8 cellular contexts compared by ENCODE assay signal in the genomic region with DNA sequence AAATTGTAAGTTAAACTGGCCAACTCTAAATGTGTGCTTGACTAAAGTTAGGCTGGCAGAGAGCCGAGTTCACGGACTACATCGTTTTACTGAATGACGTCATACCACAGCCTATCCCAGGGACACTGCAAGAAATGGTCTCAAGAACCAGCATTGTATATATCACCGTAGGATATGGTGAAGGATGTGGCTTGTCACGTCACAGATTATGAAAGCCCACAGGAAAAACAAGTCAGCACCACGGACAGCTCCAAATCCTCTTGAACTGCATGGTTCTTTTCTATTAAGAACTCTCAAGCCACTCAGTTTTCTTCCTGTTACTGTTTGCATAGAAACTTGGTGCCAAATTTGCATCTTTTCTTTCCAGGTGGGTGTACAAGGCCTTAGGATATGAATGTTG.
A peak's percentile ranks its signal among the peaks of the same experiment; 100 is the strongest.
DNase-seq lines count a peak whose midpoint lies in the region; ATAC-seq, FAIRE-seq and TF ChIP-seq lines count a peak whose summit lies in the region.
"Had no signal": no experiment of that assay in that cellular context is flagged by ENCODE, and none has a peak within 500 bp of the region (broad histone marks: within the 10 kb centered on the region; RNA-seq: fewer than 3 reads in every experiment).

No MANE protein-coding gene starts in this region.

- H3K36me3 ChIP-seq in HAP-1 (replicated peaks) (no peaks in the 10 kb centered on the region; the same call in 1 of the 2 replicates), SK-N-MC (ENCODE audit: insufficient read depth, low read length) (no peaks in the 10 kb centered on the region), keratinocyte (ENCODE audit: control insufficient read depth in 2 of 2, extremely low read depth in 1 of 2, insufficient read depth in 2 of 2, low read length in 2 of 2) (no peaks in the 10 kb centered on the region)

- H3K4me3 Mint-ChIP-seq in activated naive CD8-positive, alpha-beta T cell treated with anti-CD3 and anti-CD28 coated beads, Interleukin-2, amount 50 U/mL, for 24 hours, result no peak overlapping the region

- H2AFZ ChIP-seq in keratinocyte (ENCODE audit: control insufficient read depth, low read length), result no peak overlapping the region

- DNase-seq in HAP-1 (ENCODE audit: low spot score in 2 of 2) (peak; percentile 49 to 80), SK-N-MC (ENCODE audit: low read depth, low spot score) (peak; percentile 50), keratinocyte (ENCODE audit: low read depth, low spot score) (no peak)
- peak; percentile 63 for DNase-seq in activated naive CD8-positive, alpha-beta T cell treated with anti-CD3 and anti-CD28 coated beads, Interleukin-2, amount 50 U/mL, for 24 hours
- peak; percentile 40 for DNase-seq in stimulated activated CD8-positive, alpha-beta memory T cell treated with anti-CD3 and anti-CD28 coated beads, Interleukin-15, amount 100 ng/mL, for 1 hour (ENCODE audit: low read depth)

- H3K4me1 ChIP-seq in HAP-1 (no peaks in the 10 kb centered on the region), keratinocyte (ENCODE audit: control insufficient read depth, extremely low read depth, insufficient read depth, low read length) (peaks cover under 1% of the 10 kb centered on the region)

- H3K9me1 ChIP-seq in keratinocyte (ENCODE audit: control insufficient read depth, extremely low read depth, insufficient read depth, low read length), result no peaks in the 10 kb centered on the region

- no peak for ATAC-seq in activated naive CD8-positive, alpha-beta T cell treated with anti-CD3 and anti-CD28 coated beads, Interleukin-2, amount 50 U/mL, for 24 hours
- ATAC-seq in HG03469 (IDR thresholded peaks at IDR 0.05; ENCODE audit: unreplicated experiment) (no peak), HG03108 (IDR thresholded peaks at IDR 0.05; ENCODE audit: unreplicated experiment) (no peak)

- H3K9me3 Mint-ChIP-seq in activated naive CD8-positive, alpha-beta T cell treated with anti-CD3 and anti-CD28 coated beads, Interleukin-2, amount 50 U/mL, for 24 hours, result no peaks in the 10 kb centered on the region

- H3K4me1 Mint-ChIP-seq in activated naive CD8-positive, alpha-beta T cell treated with anti-CD3 and anti-CD28 coated beads, Interleukin-2, amount 50 U/mL, for 24 hours, result no peaks in the 10 kb centered on the region

- no peaks in the 10 kb centered on the region for H3K79me2 ChIP-seq in keratinocyte (ENCODE audit: control insufficient read depth, insufficient read depth, low read length)

- no peaks in the 10 kb centered on the region for H3K27me3 ChIP-seq in HAP-1 (ENCODE audit: low read depth)
- H3K27me3 ChIP-seq in keratinocyte (ENCODE audit: control insufficient read depth, extremely low read depth, insufficient read depth, low read length), result peaks cover 6% of the 10 kb centered on the region

- H4K20me1 ChIP-seq in keratinocyte (ENCODE audit: control insufficient read depth, extremely low read depth, insufficient read depth, low read length), result no peaks in the 10 kb centered on the region

- no peak overlapping the region for H3K4me2 ChIP-seq in keratinocyte (ENCODE audit: control insufficient read depth, extremely low read depth, insufficient read depth, low read depth, low read length)

- TF ChIP-seq CTCF in keratinocyte (optimal IDR thresholded peaks at IDR 0.05 in 1 of 3, IDR thresholded peaks at IDR 0.05 in 1 of 3, conservative IDR thresholded peaks at IDR 0.05 in 1 of 3; ENCODE audit: extremely low read depth in 1 of 3, insufficient read depth in 2 of 3, low read length in 3 of 3), result no peak

- H3K27ac ChIP-seq in SK-N-MC (no peak overlapping the region), keratinocyte (ENCODE audit: control insufficient read depth, insufficient read depth, low read length) (no peak overlapping the region)

- no peaks in the 10 kb centered on the region for H3K36me3 Mint-ChIP-seq in activated naive CD8-positive, alpha-beta T cell treated with anti-CD3 and anti-CD28 coated beads, Interleukin-2, amount 50 U/mL, for 24 hours (ENCODE audit: low read depth)

- dilution Hi-C loops in keratinocyte (cut with MboI; ENCODE audit: extremely low pct_ligation_motif_present, low sequenced_read_pairs), result no loop called here

- H3K27me3 Mint-ChIP-seq in activated naive CD8-positive, alpha-beta T cell treated with anti-CD3 and anti-CD28 coated beads, Interleukin-2, amount 50 U/mL, for 24 hours, result peaks cover 2% of the 10 kb centered on the region

- H3K27ac Mint-ChIP-seq in activated naive CD8-positive, alpha-beta T cell treated with anti-CD3 and anti-CD28 coated beads, Interleukin-2, amount 50 U/mL, for 24 hours, result no peak overlapping the region

- FAIRE-seq in keratinocyte (lab: Jason Lieb, UNC), result peak; percentile 77
- FAIRE-seq: TTC549 had no signal

- H3K9ac ChIP-seq in SK-N-MC (ENCODE audit: insufficient read length), result no peak overlapping the region
- no peak overlapping the region for H3K9ac ChIP-seq in keratinocyte (ENCODE audit: control insufficient read depth, extremely low read depth, insufficient read depth, low read length)

- in situ Hi-C loops in HAP-1 (cut with MboI; ENCODE audit: low sequenced_read_pairs), result no loop called here

- H3K4me3 ChIP-seq in HAP-1 (no peak overlapping the region), SK-N-MC (no peak overlapping the region), keratinocyte (ENCODE audit: control insufficient read depth in 2 of 3, extremely low read depth in 1 of 3, insufficient read depth in 2 of 3, low read depth in 1 of 3, low read length in 3 of 3) (no peak overlapping the region)

- no peaks in the 10 kb centered on the region for H3K9me3 ChIP-seq in HAP-1
- no peaks in the 10 kb centered on the region for H3K9me3 ChIP-seq in SK-N-MC (ENCODE audit: low read depth, low read length)
- H3K9me3 ChIP-seq in keratinocyte (ENCODE audit: control insufficient read depth, low read depth, low read length), result no peaks in the 10 kb centered on the region
